ENCODE assay signal across 7 cellular contexts in the genomic region with DNA sequence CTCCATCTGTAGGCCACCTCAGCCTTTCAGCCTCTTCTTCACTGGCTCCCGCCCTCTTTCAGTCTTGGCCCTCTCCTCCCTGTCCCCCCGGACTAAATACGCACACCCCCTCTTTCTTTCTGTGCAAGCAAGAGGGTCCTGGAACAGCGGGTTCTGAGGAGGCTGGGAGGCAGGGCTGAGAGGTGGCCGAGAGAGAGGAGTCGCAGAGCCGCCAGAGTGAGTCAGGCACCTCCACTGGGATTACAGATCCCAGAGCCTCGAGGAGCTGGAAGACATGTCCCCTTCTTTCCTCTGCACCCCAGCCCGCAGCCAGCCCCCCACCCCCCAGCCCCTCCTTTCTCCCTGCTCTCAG. TPM values are rescaled to one million over a fixed set of nuclear protein-coding genes. Genes with fewer than 3 reads are reported as not detected.
DNase-seq lines count a peak whose midpoint lies in the region; ATAC-seq and TF ChIP-seq lines count a peak whose summit lies in the region.

A gene (plus strand): TSS at position 1 of the 352 bp plus-strand sequence. CDS start 444 bp downstream, outside the sequence.

- peaks cover 6% of the 10 kb centered on the region; the same call in 1 of the 2 replicates for H3K36me3 ChIP-seq in HAP-1 (replicated peaks)

- no peaks in the 10 kb centered on the region for H3K9me3 Mint-ChIP-seq in T-helper 2 cell treated with Interferon-gamma antibody and Interleukin-4, amounts not matched to agents 5 μg/mL and 100 μg/mL, for 36 hours
- H3K9me3 Mint-ChIP-seq in glutamatergic neuron (ENCODE audit: unreplicated experiment), result peaks cover 6% of the 10 kb centered on the region

- H3K27ac Mint-ChIP-seq in T-helper 2 cell treated with Interferon-gamma antibody and Interleukin-4, amounts not matched to agents 5 μg/mL and 100 μg/mL, for 36 hours, result peak within 1 kb of the TSS; percentile 58
- H3K27ac Mint-ChIP-seq in glutamatergic neuron (ENCODE audit: unreplicated experiment), result peak within 1 kb of the TSS; percentile 78

- peak within 1 kb of the TSS; percentile 79 for H3K4me3 Mint-ChIP-seq in T-helper 2 cell treated with Interferon-gamma antibody and Interleukin-4, amounts not matched to agents 5 μg/mL and 100 μg/mL, for 36 hours
- H3K4me3 Mint-ChIP-seq in glutamatergic neuron (ENCODE audit: unreplicated experiment), result peak within 1 kb of the TSS; percentile 90

- H3K4me1 Mint-ChIP-seq in T-helper 2 cell treated with Interferon-gamma antibody and Interleukin-4, amounts not matched to agents 5 μg/mL and 100 μg/mL, for 36 hours (ENCODE audit: low read depth), result peaks cover 10% of the 10 kb centered on the region
- H3K4me1 Mint-ChIP-seq in glutamatergic neuron (ENCODE audit: low read depth, unreplicated experiment), result peaks cover 11% of the 10 kb centered on the region

- no peak for TF ChIP-seq CTCF in glutamatergic neuron (IDR thresholded peaks at IDR 0.05; ENCODE audit: partially characterized antibody, unreplicated experiment)
- TF ChIP-seq CTCF in GM13976 (IDR thresholded peaks at IDR 0.05; ENCODE audit: borderline replicate concordance, control extremely low read depth, extremely low read depth, insufficient read depth, missing control alignments), result no peak

- H3K27ac ChIP-seq in caudate nucleus (ENCODE audit: low read depth, low read length), result no peak within 1 kb of the TSS

- peak in 1 of 2 experiments; percentile 33 for DNase-seq in HAP-1 (ENCODE audit: low spot score in 2 of 2)
- no peak for DNase-seq in T-helper 2 cell treated with Interferon-gamma antibody and Interleukin-4, amounts not matched to agents 5 μg/mL and 100 μg/mL, for 36 hours (ENCODE audit: low spot score)
- DNase-seq in glutamatergic neuron, result no peak
- no peak for DNase-seq in sciatic nerve (ENCODE audit: low spot score)
- DNase-seq in GM13976 (ENCODE audit: low spot score), result no peak
- no peak for DNase-seq in caudate nucleus (lab: John Stamatoyannopoulos, UW)

- peaks cover 29% of the 10 kb centered on the region for H3K27me3 Mint-ChIP-seq in T-helper 2 cell treated with Interferon-gamma antibody and Interleukin-4, amounts not matched to agents 5 μg/mL and 100 μg/mL, for 36 hours (ENCODE audit: low read depth)
- H3K27me3 Mint-ChIP-seq in glutamatergic neuron (ENCODE audit: unreplicated experiment), result peaks cover 11% of the 10 kb centered on the region

- no peaks in the 10 kb centered on the region for H3K9me3 ChIP-seq in HAP-1

- in situ Hi-C loops in HAP-1 (cut with MboI; ENCODE audit: low sequenced_read_pairs) (no loop called here), GM13976 (cut with MboI; ENCODE audit: low sequenced_read_pairs, unreplicated experiment) (no loop called here)

- H3K4me3 ChIP-seq in HAP-1, result peak within 1 kb of the TSS; percentile 78

- peak; percentile 11 for ATAC-seq in sciatic nerve
- ATAC-seq in HG03039 (IDR thresholded peaks at IDR 0.05; ENCODE audit: unreplicated experiment), result no peak

- peaks cover 6% of the 10 kb centered on the region; the same call in 1 of the 2 replicates for H3K27me3 ChIP-seq in HAP-1 (ENCODE audit: low read depth)

- H3K36me3 Mint-ChIP-seq in T-helper 2 cell treated with Interferon-gamma antibody and Interleukin-4, amounts not matched to agents 5 μg/mL and 100 μg/mL, for 36 hours (ENCODE audit: low read depth), result no peaks in the 10 kb centered on the region
- H3K36me3 Mint-ChIP-seq in glutamatergic neuron (ENCODE audit: unreplicated experiment), result peaks cover 19% of the 10 kb centered on the region

- intact Hi-C loops in sciatic nerve (cut with DNase I), result no loop called here

- peaks cover 6% of the 10 kb centered on the region for H3K4me1 ChIP-seq in HAP-1

RNA-seq across cellular contexts. Expression of the gene that starts here (rescaled TPM):
- total RNA-seq in glutamatergic neuron (ENCODE audit: unreplicated experiment) (202 TPM), sciatic nerve (5.9 TPM)

Comparison
In these comparisons a context has a peak if more than half of its experiments do, and no peak if none do; other contexts are left out.
1. RNA of the gene that starts here (total RNA-seq): 202 TPM in glutamatergic neuron (single experiment); 5.9 TPM in sciatic nerve (single experiment); every median in the first group is over 10 times any median in the second.